ENCODE assay signal across 8 cellular contexts in genomic region chr19:17334414-17335409, GRCh38. TPM values are rescaled to one million over a fixed set of nuclear protein-coding genes. Genes with fewer than 3 reads are reported as not detected.
A peak's percentile ranks its signal among the peaks of the same experiment; 100 is the strongest.
DNase-seq lines count a peak whose midpoint lies in the region; ATAC-seq, FAIRE-seq and TF ChIP-seq lines count a peak whose summit lies in the region.

Gene ANO8 (minus strand): TSS chr19:17334855. CDS start chr19:17334670, 185 bp downstream.

- TF ChIP-seq CTCF in D721Med (IDR thresholded peaks at IDR 0.05; ENCODE audit: insufficient read depth, missing control alignments) (no peak), omental fat pad (IDR thresholded peaks at IDR 0.05) (no peak)

- H3K4me3 Mint-ChIP-seq in activated naive CD4-positive, alpha-beta T cell treated with anti-CD3 and anti-CD28 coated beads, Interleukin-2, amount 50 U/mL, for 24 hours, result peak within 1 kb of the TSS; percentile 89

- DNase-seq in D721Med (ENCODE audit: insufficient read length, low spot score), result peak; percentile 97
- peak; percentile 95 for DNase-seq in H7
- peak; percentile 91 for DNase-seq in NCI-H1105 (lab: John Stamatoyannopoulos, UW)
- DNase-seq in glomerular visceral epithelial cell (ENCODE audit: extremely low spot score), result peak; percentile 96
- DNase-seq in omental fat pad (ENCODE audit: low spot score), result peak; percentile 74

- no peaks in the 10 kb centered on the region; the same call in 1 of the 2 replicates for H3K36me3 ChIP-seq in H7 (replicated peaks; ENCODE audit: control insufficient read depth, insufficient read depth, low read length)

- peak; percentile 71 for ATAC-seq in SK-N-SH treated with all-trans-retinoic acid at 6 μM for 48 hours
- ATAC-seq in omental fat pad (ENCODE audit: low FRiP score), result peak; percentile 73

- H3K4me3 ChIP-seq in H7 (ENCODE audit: insufficient read depth, low read depth, low read length), result peak within 1 kb of the TSS; percentile 80

- H3K4me1 Mint-ChIP-seq in activated naive CD4-positive, alpha-beta T cell treated with anti-CD3 and anti-CD28 coated beads, Interleukin-2, amount 50 U/mL, for 24 hours, result peaks cover 31% of the 10 kb centered on the region

- peak within 1 kb of the TSS; percentile 71 for H3K27ac Mint-ChIP-seq in activated naive CD4-positive, alpha-beta T cell treated with anti-CD3 and anti-CD28 coated beads, Interleukin-2, amount 50 U/mL, for 24 hours

- H3K27me3 Mint-ChIP-seq in activated naive CD4-positive, alpha-beta T cell treated with anti-CD3 and anti-CD28 coated beads, Interleukin-2, amount 50 U/mL, for 24 hours, result no peaks in the 10 kb centered on the region

- peak within 1 kb of the TSS; percentile 66 for H3K27ac ChIP-seq in temporal lobe (ENCODE audit: low read depth, low read length)

- peaks cover 3% of the 10 kb centered on the region; the same call in 1 of the 2 replicates for H3K27me3 ChIP-seq in H7 (ENCODE audit: control insufficient read depth, insufficient read depth, low read length)

- no peaks in the 10 kb centered on the region for H3K36me3 Mint-ChIP-seq in activated naive CD4-positive, alpha-beta T cell treated with anti-CD3 and anti-CD28 coated beads, Interleukin-2, amount 50 U/mL, for 24 hours

- no peak for FAIRE-seq in D721Med (lab: Jason Lieb, UNC)

- no peaks in the 10 kb centered on the region for H3K9me3 Mint-ChIP-seq in activated naive CD4-positive, alpha-beta T cell treated with anti-CD3 and anti-CD28 coated beads, Interleukin-2, amount 50 U/mL, for 24 hours

TF ChIP-seq in SK-N-SH treated with all-trans-retinoic acid at 6 μM for 48 hours, 23 proteins besides CTCF, POLR2A, EP300 and RAD21:
- TF ChIP-seq ZNF8 (CRISPR knock-in tag; IDR thresholded peaks at IDR 0.05) (no peak), ZFP3 (CRISPR knock-in tag; IDR thresholded peaks at IDR 0.05) (0 out of 2 replicates have a peak, but pooled peaks have one; percentile 34)

RNA-seq across cellular contexts. Expression of gene ANO8, which starts in this region (rescaled TPM):
- 6.9 and 7.5 TPM in 2 replicates for total RNA-seq in H7 (2014; rRNA removed; shearing (Covaris generic))
- total RNA-seq in omental fat pad (1 to 10 TPM; 5.5 to 6.1 (median 5.8) TPM), temporal lobe (30.7 TPM)

Comparison
In these comparisons a context has a peak if more than half of its experiments do, and no peak if none do; other contexts are left out.
1. Peak in every context shown above with its lines: DNase-seq, ATAC-seq, H3K4me3 ChIP-seq and H3K27ac ChIP-seq.